21 cellular contexts compared by ENCODE assay signal in the genomic region with DNA sequence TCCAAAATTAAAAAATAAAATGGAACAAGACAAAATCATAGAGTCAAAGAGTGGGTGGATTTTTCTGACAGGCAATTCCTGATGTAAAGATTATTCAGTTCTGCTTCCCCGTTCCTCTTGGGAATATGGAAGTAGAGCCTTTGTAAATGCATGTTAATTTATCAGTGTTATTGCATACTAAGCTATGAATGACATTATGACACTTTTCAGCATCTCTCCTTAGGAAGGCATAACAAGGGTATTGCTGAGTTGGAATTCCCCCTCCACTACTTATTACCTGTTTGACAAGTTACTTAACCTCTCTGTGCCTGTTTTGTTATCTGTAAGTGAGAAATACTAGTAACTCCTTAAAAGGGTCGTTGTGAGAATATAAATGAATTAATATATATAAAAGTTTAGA.
"Had no signal": no experiment of that assay in that cellular context is flagged by ENCODE, and none has a peak within 500 bp of the region (broad histone marks: within the 10 kb centered on the region; RNA-seq: fewer than 3 reads in every experiment).

No MANE protein-coding gene starts in this region.

- H3K9me3 ChIP-seq: breast epithelium, heart left ventricle, pancreas had no signal

- H3K36me3 ChIP-seq: breast epithelium, heart left ventricle, pancreas had no signal

- H3K4me1 Mint-ChIP-seq: activated CD4-positive, alpha-beta T cell treated with anti-CD3 and anti-CD28 coated beads, Interleukin-2, amount 10 ng/mL, durations not matched to agents 7 days and 5 days; stimulated activated naive B cell treated with anti-CD40 and anti-IgM and Interleukin-4, amounts not matched to agents 10 μg/mL and 1 μg/mL and 100 μg/mL, for 72 hours had no signal

- H3K27ac ChIP-seq: epithelial cell of prostate, pancreas had no signal

- H3K27me3 ChIP-seq: breast epithelium, heart left ventricle, pancreas had no signal

- H3K36me3 Mint-ChIP-seq: activated naive CD4-positive, alpha-beta T cell treated with anti-CD3 and anti-CD28 coated beads, Interleukin-2, amount 50 U/mL, for 72 hours; stimulated activated naive B cell treated with anti-CD40 and anti-IgM and Interleukin-4, amounts not matched to agents 10 μg/mL and 1 μg/mL and 100 μg/mL, for 72 hours; type B pancreatic cell had no signal

- H3K27me3 Mint-ChIP-seq: activated CD4-positive, alpha-beta T cell treated with anti-CD3 and anti-CD28 coated beads, Interleukin-2, amount 10 ng/mL, durations not matched to agents 7 days and 5 days; dendritic cell treated with granulocyte-macrophage colony-stimulating factor and Interleukin-4, amounts not matched to agents 40 ng/mL and 50 ng/mL, for 4 days; type B pancreatic cell had no signal

- H3K4me3 Mint-ChIP-seq: activated CD4-positive, alpha-beta T cell treated with anti-CD3 and anti-CD28 coated beads, Interleukin-2, amount 10 ng/mL, durations not matched to agents 7 days and 5 days; activated T-cell treated with anti-CD3 and anti-CD28 coated beads, Interleukin-2, amount 50 U/mL, for 72 hours; dendritic cell treated with granulocyte-macrophage colony-stimulating factor and Interleukin-4, amounts not matched to agents 40 ng/mL and 50 ng/mL, for 4 days; stimulated activated naive B cell treated with anti-CD40 and anti-IgM and Interleukin-4, amounts not matched to agents 10 μg/mL and 1 μg/mL and 100 μg/mL, for 72 hours; T-helper 1 cell treated with Interleukin-12 subunit alpha and Interleukin-12 subunit beta and Interleukin-4 antibody, amounts not matched to agents 30 μg/mL and 1 μg/mL, for 36 hours had no signal

- H3K4me3 ChIP-seq: breast epithelium, heart left ventricle, lung, pancreas had no signal

- DNase-seq: activated CD4-positive, alpha-beta T cell treated with anti-CD3 and anti-CD28 coated beads, Interleukin-2, amount 10 ng/mL, durations not matched to agents 7 days and 5 days; activated CD4-positive, CD25-positive, alpha-beta regulatory T cell; activated CD8-positive, alpha-beta memory T cell treated with anti-CD3 and anti-CD28 coated beads, Interleukin-2, amount 50 U/mL, for 48 hours; activated gamma-delta T cell; activated T-cell treated with anti-CD3 and anti-CD28 coated beads, Interleukin-2, amount 50 U/mL, for 72 hours; amniotic stem cell; cerebellar nuclear complex; effector memory CD4-positive, alpha-beta T cell; left colon; pancreas; stimulated activated CD4-positive, alpha-beta T cell treated with anti-CD3 and anti-CD28 coated beads, Interleukin-4, amount 100 ng/mL, for 1 hour; stimulated activated naive B cell treated with anti-CD40 and anti-IgM and Interleukin-4, amounts not matched to agents 10 μg/mL and 1 μg/mL and 100 μg/mL, for 72 hours had no signal

- H3K27ac Mint-ChIP-seq: activated CD4-positive, alpha-beta T cell treated with anti-CD3 and anti-CD28 coated beads, Interleukin-2, amount 10 ng/mL, durations not matched to agents 7 days and 5 days; activated naive CD4-positive, alpha-beta T cell treated with anti-CD3 and anti-CD28 coated beads, Interleukin-2, amount 50 U/mL, for 72 hours; activated T-cell treated with anti-CD3 and anti-CD28 coated beads, Interleukin-2, amount 50 U/mL, for 72 hours; dendritic cell treated with granulocyte-macrophage colony-stimulating factor and Interleukin-4, amounts not matched to agents 40 ng/mL and 50 ng/mL, for 4 days; stimulated activated naive B cell treated with anti-CD40 and anti-IgM and Interleukin-4, amounts not matched to agents 10 μg/mL and 1 μg/mL and 100 μg/mL, for 72 hours; T-helper 1 cell treated with Interleukin-12 subunit alpha and Interleukin-12 subunit beta and Interleukin-4 antibody, amounts not matched to agents 30 μg/mL and 1 μg/mL, for 36 hours had no signal

- H3K4me1 ChIP-seq: pancreas had no signal

- FAIRE-seq: frontal cortex, pancreas had no signal

- ATAC-seq: activated naive CD4-positive, alpha-beta T cell treated with anti-CD3 and anti-CD28 coated beads, Interleukin-2, amount 50 U/mL, for 72 hours; activated T-cell treated with anti-CD3 and anti-CD28 coated beads, Interleukin-2, amount 50 U/mL, for 72 hours; left colon; stimulated activated naive B cell treated with anti-CD40 and anti-IgM and Interleukin-4, amounts not matched to agents 10 μg/mL and 1 μg/mL and 100 μg/mL, for 72 hours had no signal

- H3K9me3 Mint-ChIP-seq: activated CD4-positive, alpha-beta T cell treated with anti-CD3 and anti-CD28 coated beads, Interleukin-2, amount 10 ng/mL, durations not matched to agents 7 days and 5 days; activated naive CD4-positive, alpha-beta T cell treated with anti-CD3 and anti-CD28 coated beads, Interleukin-2, amount 50 U/mL, for 72 hours; activated T-cell treated with anti-CD3 and anti-CD28 coated beads, Interleukin-2, amount 50 U/mL, for 72 hours; dendritic cell treated with granulocyte-macrophage colony-stimulating factor and Interleukin-4, amounts not matched to agents 40 ng/mL and 50 ng/mL, for 4 days; stimulated activated naive B cell treated with anti-CD40 and anti-IgM and Interleukin-4, amounts not matched to agents 10 μg/mL and 1 μg/mL and 100 μg/mL, for 72 hours; T-helper 1 cell treated with Interleukin-12 subunit alpha and Interleukin-12 subunit beta and Interleukin-4 antibody, amounts not matched to agents 30 μg/mL and 1 μg/mL, for 36 hours; type B pancreatic cell had no signal
